Comparison of ENCODE assay signal across 23 cellular contexts in the genomic region with DNA sequence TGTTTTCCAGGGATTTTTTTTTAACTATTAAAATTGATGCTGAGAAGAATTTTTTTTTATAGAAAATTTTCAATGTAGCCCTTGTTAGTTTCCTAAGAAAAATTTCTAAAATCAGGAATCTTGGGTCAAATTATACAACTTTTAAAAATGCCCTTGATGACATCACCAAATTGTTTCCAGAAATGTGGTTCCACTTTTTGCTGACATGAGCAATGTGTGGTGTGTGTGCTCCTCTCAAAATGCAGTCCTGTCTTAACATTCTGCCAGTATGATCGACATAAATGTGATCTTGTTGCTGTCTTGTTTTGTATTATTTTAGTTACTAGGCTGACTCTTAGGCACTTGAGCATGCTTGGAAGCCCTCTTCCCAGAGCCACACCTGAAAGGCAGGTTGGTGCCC.
DNase-seq lines count a peak whose midpoint lies in the region; ATAC-seq and TF ChIP-seq lines count a peak whose summit lies in the region.
"Had no signal": no experiment of that assay in that cellular context is flagged by ENCODE, and none has a peak within 500 bp of the region (broad histone marks: within the 10 kb centered on the region; RNA-seq: fewer than 3 reads in every experiment).

No MANE protein-coding gene starts in this region.

- ATAC-seq in mucosa of descending colon (no peak), Right ventricle myocardium superior (ENCODE audit: poor library complexity) (no peak)
- ATAC-seq: GM12878, SK-N-SH treated with all-trans-retinoic acid at 6 μM for 48 hours had no signal

- H3K4me2 ChIP-seq in MM.1S (ENCODE audit: low read depth, low read length) (no peak overlapping the region), smooth muscle cell (no peak overlapping the region)

- H3F3A ChIP-seq in MM.1S (ENCODE audit: insufficient read depth, low read length) (no peaks in the 10 kb centered on the region), smooth muscle cell (ENCODE audit: low read depth) (no peaks in the 10 kb centered on the region)

- H3K9ac ChIP-seq in MM.1S (ENCODE audit: low read length) (no peak overlapping the region), smooth muscle cell (ENCODE audit: low read depth) (no peak overlapping the region)
- H3K9ac ChIP-seq: BLaER1 treated with 17β-estradiol and CSF1 and Interleukin-3, amounts not matched to agents 10 nM and 100 nM had no signal

- H2AFZ ChIP-seq in MM.1S (ENCODE audit: low read length), result no peak overlapping the region
- H2AFZ ChIP-seq in smooth muscle cell (ENCODE audit: low read depth), result peak overlapping the region; percentile 22

- H3K4me1 ChIP-seq in MM.1S (ENCODE audit: low read length), result no peaks in the 10 kb centered on the region
- H3K4me1 ChIP-seq in smooth muscle cell (ENCODE audit: low read depth), result peaks cover 3% of the 10 kb centered on the region
- H3K4me1 ChIP-seq in mucosa of descending colon (ENCODE audit: low read depth), result peaks cover 7% of the 10 kb centered on the region
- H3K4me1 ChIP-seq: SJCRH30 had no signal

- DNase-seq in AG10803 (ENCODE audit: low read depth) (peak; percentile 31), MM.1S (peak; percentile 6), fibroblast of gingiva (ENCODE audit: low read depth) (peak; percentile 16), smooth muscle cell (lab: John Stamatoyannopoulos, UW; ENCODE audit: unreplicated experiment) (no peak), mucosa of descending colon (no peak), Right ventricle myocardium superior (no peak), HEK293T (ENCODE audit: extremely low spot score) (no peak)
- DNase-seq: AML-193; CD4-positive, alpha-beta T cell; DMS53; GDM1; HFFc6; MV-4-11; NCI-H1105; NCI-H146; NCI-H1930; NCI-H2107; NCI-H524; NCI-H774; SJCRH30 had no signal

- no peaks in the 10 kb centered on the region for H3K9me2 ChIP-seq in MM.1S (replicated peaks; ENCODE audit: insufficient read depth, low read length)

- CTCF ChIA-PET in HEK293T (lab: Yijun Ruan, JAX), result no interaction called here

- WGBS in smooth muscle cell (ENCODE audit: low lambda C conversion rate), result 40% methylated on average over 1 of the region's 1 CpG

- no peak overlapping the region for H3K27ac ChIP-seq in MM.1S (ENCODE audit: low read length)
- peak overlapping the region; percentile 28 for H3K27ac ChIP-seq in smooth muscle cell (ENCODE audit: low read depth)
- H3K27ac ChIP-seq: BLaER1 treated with 17β-estradiol and CSF1 and Interleukin-3, amounts not matched to agents 10 nM and 100 nM; SJCRH30 had no signal

- H3K9me3 ChIP-seq in MM.1S (replicated peaks; ENCODE audit: insufficient read depth, low read length), result no peaks in the 10 kb centered on the region
- H3K9me3 ChIP-seq in smooth muscle cell (replicated peaks; ENCODE audit: low read depth), result no peaks in the 10 kb centered on the region
- H3K9me3 ChIP-seq in mucosa of descending colon, result no peaks in the 10 kb centered on the region
- H3K9me3 ChIP-seq: BLaER1 treated with 17β-estradiol and CSF1 and Interleukin-3, amounts not matched to agents 10 nM and 100 nM; SJCRH30 had no signal

- no peaks in the 10 kb centered on the region for H3K79me2 ChIP-seq in MM.1S (ENCODE audit: low read length)
- H3K79me2 ChIP-seq in smooth muscle cell (ENCODE audit: low read depth), result no peaks in the 10 kb centered on the region

- intact Hi-C loops in mucosa of descending colon (cut with DNase I, micrococcal nuclease) (no loop called here), Right ventricle myocardium superior (cut with DNase I) (no loop called here)

- H3K36me3 ChIP-seq in MM.1S (replicated peaks; ENCODE audit: insufficient read depth, low read length) (no peaks in the 10 kb centered on the region), smooth muscle cell (ENCODE audit: low read depth) (no peaks in the 10 kb centered on the region), mucosa of descending colon (ENCODE audit: low read depth) (no peaks in the 10 kb centered on the region)
- H3K36me3 ChIP-seq: BLaER1 treated with 17β-estradiol and CSF1 and Interleukin-3, amounts not matched to agents 10 nM and 100 nM; SJCRH30 had no signal

- POLR2A ChIA-PET in HEK293T (lab: Yijun Ruan, JAX), result no interaction called here

- TF ChIP-seq CTCF in AG10803 (conservative IDR thresholded peaks at IDR 0.05; ENCODE audit: low read length), result no peak
- no peak for TF ChIP-seq CTCF in MM.1S (IDR thresholded peaks at IDR 0.05; ENCODE audit: low read length)
- TF ChIP-seq CTCF in smooth muscle cell (IDR thresholded peaks at IDR 0.05; ENCODE audit: borderline replicate concordance, insufficient read depth, poor library complexity, severe bottlenecking), result no peak
- TF ChIP-seq CTCF in mucosa of descending colon (IDR thresholded peaks at IDR 0.05), result no peak

- H4K20me1 ChIP-seq in MM.1S (ENCODE audit: insufficient read depth, low read length) (no peaks in the 10 kb centered on the region), smooth muscle cell (ENCODE audit: low read depth) (no peaks in the 10 kb centered on the region)
- H4K20me1 ChIP-seq: BLaER1 treated with 17β-estradiol and CSF1 and Interleukin-3, amounts not matched to agents 10 nM and 100 nM had no signal

- no peak overlapping the region for H3K4me3 ChIP-seq in AG10803 (ENCODE audit: low read length)
- H3K4me3 ChIP-seq in MM.1S (ENCODE audit: low read length), result no peak overlapping the region
- H3K4me3 ChIP-seq in smooth muscle cell, result no peak overlapping the region
- H3K4me3 ChIP-seq in mucosa of descending colon, result no peak overlapping the region
- H3K4me3 ChIP-seq: BLaER1 treated with 17β-estradiol and CSF1 and Interleukin-3, amounts not matched to agents 10 nM and 100 nM; GM12878; SJCRH30 had no signal

- H3K27me3 ChIP-seq in MM.1S (replicated peaks; ENCODE audit: insufficient read depth, low read length) (no peaks in the 10 kb centered on the region), smooth muscle cell (ENCODE audit: low read depth) (no peaks in the 10 kb centered on the region)
- H3K27me3 ChIP-seq: BLaER1 treated with 17β-estradiol and CSF1 and Interleukin-3, amounts not matched to agents 10 nM and 100 nM; SJCRH30 had no signal

TF ChIP-seq in HEK293T, 16 proteins besides CTCF, POLR2A, EP300 and RAD21:
- TF ChIP-seq ELF4 (IDR thresholded peaks at IDR 0.05), result no peak
- TF ChIP-seq SP1 (IDR thresholded peaks at IDR 0.05), result no peak
- no peak for TF ChIP-seq FOXK2 (IDR thresholded peaks at IDR 0.05)
- no peak for TF ChIP-seq FOXM1 (IDR thresholded peaks at IDR 0.05; ENCODE audit: borderline replicate concordance)
- TF ChIP-seq NFRKB (IDR thresholded peaks at IDR 0.05), result no peak
- no peak for TF ChIP-seq CTBP1 (IDR thresholded peaks at IDR 0.05; ENCODE audit: borderline replicate concordance)
- TF ChIP-seq L3MBTL2 (conservative IDR thresholded peaks at IDR 0.05), result no peak
- TF ChIP-seq, protein P1, sequence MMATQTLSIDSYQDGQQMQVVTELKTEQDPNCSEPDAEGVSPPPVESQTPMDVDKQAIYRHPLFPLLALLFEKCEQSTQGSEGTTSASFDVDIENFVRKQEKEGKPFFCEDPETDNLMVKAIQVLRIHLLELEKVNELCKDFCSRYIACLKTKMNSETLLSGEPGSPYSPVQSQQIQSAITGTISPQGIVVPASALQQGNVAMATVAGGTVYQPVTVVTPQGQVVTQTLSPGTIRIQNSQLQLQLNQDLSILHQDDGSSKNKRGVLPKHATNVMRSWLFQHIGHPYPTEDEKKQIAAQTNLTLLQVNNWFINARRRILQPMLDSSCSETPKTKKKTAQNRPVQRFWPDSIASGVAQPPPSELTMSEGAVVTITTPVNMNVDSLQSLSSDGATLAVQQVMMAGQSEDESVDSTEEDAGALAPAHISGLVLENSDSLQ (IDR thresholded peaks at IDR 0.05), result no peak
- no peak for TF ChIP-seq HDGF (IDR thresholded peaks at IDR 0.05; ENCODE audit: borderline replicate concordance)
- TF ChIP-seq ARNT (IDR thresholded peaks at IDR 0.05), result no peak
- TF ChIP-seq TARDBP (IDR thresholded peaks at IDR 0.05), result no peak
- no peak for TF ChIP-seq SUZ12 (IDR thresholded peaks at IDR 0.05)

Comparison
In these comparisons a context has a peak if more than half of its experiments do, and no peak if none do; other contexts are left out.
1. DNase-seq: peak in AG10803 (single experiment), MM.1S (single experiment) and fibroblast of gingiva (single experiment); none in smooth muscle cell (single experiment), mucosa of descending colon (0 of 3), Right ventricle myocardium superior (single experiment) and HEK293T (single experiment).